ENCODE assay signal across 29 cellular contexts in genomic region chr22:23125512-23126103, GRCh38. TPM values are rescaled to one million over a fixed set of nuclear protein-coding genes. Genes with fewer than 3 reads are reported as not detected.
"Had no signal": no experiment of that assay in that cellular context is flagged by ENCODE, and none has a peak within 500 bp of the region (broad histone marks: within the 10 kb centered on the region; RNA-seq: fewer than 3 reads in every experiment).

No MANE protein-coding gene starts in this region.

- H2AFZ ChIP-seq: hepatocyte, neural progenitor cell had no signal

- H3K4me3 ChIP-seq: gastrocnemius medialis, hepatocyte, mucosa of descending colon, neural progenitor cell, psoas muscle, skin epidermis, spleen, tibial artery had no signal

- ATAC-seq: esophagus mucosa; gastrocnemius medialis; left lobe of liver; mucosa of descending colon; psoas muscle; right cardiac atrium; stimulated activated memory B cell treated with anti-CD40 and anti-IgM and Interleukin-4, amounts not matched to agents 10 μg/mL and 1 μg/mL and 100 μg/mL, for 72 hours had no signal

- H3K4me3 Mint-ChIP-seq: endodermal cell; mesothelial cell of epicardium; naive B cell; nephron; neural progenitor cell; stimulated activated memory B cell treated with anti-CD40 and anti-IgM and Interleukin-4, amounts not matched to agents 10 μg/mL and 1 μg/mL and 100 μg/mL, for 72 hours; stimulated activated naive CD8-positive, alpha-beta T cell treated with anti-CD3 and anti-CD28 coated beads, Interleukin-15, Interleukin-2, amounts not matched to agents 100 ng/mL and 50 ng/mL, for 24 hours; type B pancreatic cell had no signal

- H3K4me1 ChIP-seq: psoas muscle, tibial artery had no signal

- H3K9me3 Mint-ChIP-seq: endodermal cell; mesothelial cell of epicardium; naive B cell; nephron; neural progenitor cell; stimulated activated memory B cell treated with anti-CD40 and anti-IgM and Interleukin-4, amounts not matched to agents 10 μg/mL and 1 μg/mL and 100 μg/mL, for 72 hours; stimulated activated naive CD8-positive, alpha-beta T cell treated with anti-CD3 and anti-CD28 coated beads, Interleukin-15, Interleukin-2, amounts not matched to agents 100 ng/mL and 50 ng/mL, for 24 hours; type B pancreatic cell had no signal

- H3K27me3 ChIP-seq: gastrocnemius medialis, hepatocyte, neural progenitor cell, spleen, tibial artery had no signal

- H3K9ac ChIP-seq: neural progenitor cell had no signal

- H3K27ac ChIP-seq: epithelial cell of prostate, gastrocnemius medialis, hepatocyte, neural progenitor cell, psoas muscle, skin epidermis, spleen, tibial artery had no signal

- FAIRE-seq: colon, kidney had no signal

- DNase-seq: effector CD8-positive, alpha-beta T cell; endodermal cell; foreskin fibroblast; gastrocnemius medialis; kidney; mesenchymal stem cell; naive B cell; nucleus accumbens; spleen; stimulated activated CD4-positive, alpha-beta T cell treated with anti-CD3 and anti-CD28 coated beads, Interleukin-4, amount 100 ng/mL, for 4 hours; tibial artery had no signal

- H3K27me3 Mint-ChIP-seq: stimulated activated memory B cell treated with anti-CD40 and anti-IgM and Interleukin-4, amounts not matched to agents 10 μg/mL and 1 μg/mL and 100 μg/mL, for 72 hours; stimulated activated naive CD8-positive, alpha-beta T cell treated with anti-CD3 and anti-CD28 coated beads, Interleukin-15, Interleukin-2, amounts not matched to agents 100 ng/mL and 50 ng/mL, for 24 hours; type B pancreatic cell had no signal

- H3K36me3 ChIP-seq: gastrocnemius medialis, neural progenitor cell had no signal

- H3K36me3 Mint-ChIP-seq: mesothelial cell of epicardium; stimulated activated memory B cell treated with anti-CD40 and anti-IgM and Interleukin-4, amounts not matched to agents 10 μg/mL and 1 μg/mL and 100 μg/mL, for 72 hours; type B pancreatic cell had no signal

- H3K9me3 ChIP-seq: gastrocnemius medialis, mucosa of descending colon, psoas muscle, spleen, tibial artery had no signal

- H3K27ac Mint-ChIP-seq: endodermal cell; mesothelial cell of epicardium; nephron; neural progenitor cell; stimulated activated memory B cell treated with anti-CD40 and anti-IgM and Interleukin-4, amounts not matched to agents 10 μg/mL and 1 μg/mL and 100 μg/mL, for 72 hours; stimulated activated naive CD8-positive, alpha-beta T cell treated with anti-CD3 and anti-CD28 coated beads, Interleukin-15, Interleukin-2, amounts not matched to agents 100 ng/mL and 50 ng/mL, for 24 hours; type B pancreatic cell had no signal

- H3K79me2 ChIP-seq: hepatocyte had no signal

- H3K4me2 ChIP-seq: hepatocyte, neural progenitor cell had no signal

RNA-seq across cellular contexts. Expression of gene RSPH14, which starts 16.2 kb away (rescaled TPM):
- total RNA-seq: esophagus mucosa, gastrocnemius medialis, glomerular endothelial cell, hepatocyte, lung microvascular endothelial cell, osteocyte, psoas muscle, right cardiac atrium had no signal
- polyA plus RNA-seq: psoas muscle had no signal
